18 cellular contexts compared by ENCODE assay signal in the genomic region with DNA sequence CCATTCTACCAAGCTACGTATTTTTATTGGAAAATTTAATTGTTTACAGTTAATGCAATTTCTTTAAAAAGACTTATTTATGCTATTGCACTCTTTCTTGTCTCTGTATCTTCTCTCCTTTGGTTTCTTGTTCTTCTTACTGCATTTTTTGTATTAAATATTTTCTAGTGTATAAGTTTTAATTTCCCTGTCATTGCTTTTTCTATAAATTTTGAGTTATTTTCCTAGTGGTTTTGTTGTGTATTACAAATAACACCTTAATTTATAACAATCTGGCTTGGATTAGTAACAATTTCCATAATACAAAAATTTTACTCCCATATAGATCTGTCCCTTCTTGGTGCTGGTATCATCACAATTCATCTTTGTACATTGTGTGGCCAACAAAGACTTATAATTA.
DNase-seq lines count a peak whose midpoint lies in the region; TF ChIP-seq lines count a peak whose summit lies in the region.
"Had no signal": no experiment of that assay in that cellular context is flagged by ENCODE, and none has a peak within 500 bp of the region (broad histone marks: within the 10 kb centered on the region; RNA-seq: fewer than 3 reads in every experiment).

No MANE protein-coding gene starts in this region.

- H3K27ac ChIP-seq in effector memory CD4-positive, alpha-beta T cell (ENCODE audit: insufficient read depth, low read length, poor library complexity, severe bottlenecking), result no peak overlapping the region
- H3K27ac ChIP-seq: 22Rv1; A549; BLaER1 treated with 17β-estradiol and CSF1 and Interleukin-3, amounts not matched to agents 10 nM and 100 nM; C4-2B had no signal

- H3K4me3 ChIP-seq in effector memory CD4-positive, alpha-beta T cell (ENCODE audit: insufficient read depth, low read depth, low read length, poor library complexity, severe bottlenecking), result no peak overlapping the region
- H3K4me3 ChIP-seq: A549; BLaER1 treated with 17β-estradiol and CSF1 and Interleukin-3, amounts not matched to agents 10 nM and 100 nM had no signal

- no peak overlapping the region for H3K4me3 Mint-ChIP-seq in HFFc6
- H3K4me3 Mint-ChIP-seq in endothelial cell (ENCODE audit: unreplicated experiment), result no peak overlapping the region
- no peak overlapping the region for H3K4me3 Mint-ChIP-seq in mesothelial cell of epicardium
- H3K4me3 Mint-ChIP-seq: B cell; CD4-positive, alpha-beta T cell; CD8-positive, alpha-beta T cell had no signal

- no peak overlapping the region for H3K27ac Mint-ChIP-seq in HFFc6
- no peak overlapping the region for H3K27ac Mint-ChIP-seq in endothelial cell (ENCODE audit: unreplicated experiment)
- no peak overlapping the region for H3K27ac Mint-ChIP-seq in mesothelial cell of epicardium
- H3K27ac Mint-ChIP-seq: B cell; CD4-positive, alpha-beta T cell; CD8-positive, alpha-beta T cell had no signal

- peak; percentile 20; the same call in 1 of the 2 replicates for TF ChIP-seq CTCF in HFFc6 (IDR thresholded peaks at IDR 0.05)
- peak; percentile 42 for TF ChIP-seq CTCF in endothelial cell (IDR thresholded peaks at IDR 0.05; ENCODE audit: unreplicated experiment)
- TF ChIP-seq CTCF in mesothelial cell of epicardium (IDR thresholded peaks at IDR 0.05; ENCODE audit: unreplicated experiment), result peak; percentile 50

- peaks cover 14% of the 10 kb centered on the region for H3K9me3 Mint-ChIP-seq in HFFc6
- no peaks in the 10 kb centered on the region for H3K9me3 Mint-ChIP-seq in endothelial cell (ENCODE audit: unreplicated experiment)
- peaks cover 25% of the 10 kb centered on the region for H3K9me3 Mint-ChIP-seq in mesothelial cell of epicardium

- no peaks in the 10 kb centered on the region for H3K36me3 ChIP-seq in effector memory CD4-positive, alpha-beta T cell (ENCODE audit: control insufficient read depth, insufficient read depth, low read length)
- H3K36me3 ChIP-seq: BLaER1 treated with 17β-estradiol and CSF1 and Interleukin-3, amounts not matched to agents 10 nM and 100 nM had no signal

- no peaks in the 10 kb centered on the region for H3K36me3 Mint-ChIP-seq in HFFc6 (ENCODE audit: low read depth)
- H3K36me3 Mint-ChIP-seq in endothelial cell (ENCODE audit: low read depth, unreplicated experiment), result no peaks in the 10 kb centered on the region
- H3K36me3 Mint-ChIP-seq in mesothelial cell of epicardium, result no peaks in the 10 kb centered on the region
- H3K36me3 Mint-ChIP-seq: CD8-positive, alpha-beta T cell had no signal

- no peaks in the 10 kb centered on the region for H3K27me3 ChIP-seq in effector memory CD4-positive, alpha-beta T cell (replicated peaks; ENCODE audit: control insufficient read depth, insufficient read depth, low read length, poor library complexity, severe bottlenecking)
- H3K27me3 ChIP-seq: BLaER1 treated with 17β-estradiol and CSF1 and Interleukin-3, amounts not matched to agents 10 nM and 100 nM had no signal

- no peaks in the 10 kb centered on the region for H3K4me1 ChIP-seq in effector memory CD4-positive, alpha-beta T cell (ENCODE audit: control insufficient read depth, insufficient read depth, low read length, poor library complexity, severe bottlenecking)
- H3K4me1 ChIP-seq: A549; BLaER1 treated with 17β-estradiol and CSF1 and Interleukin-3, amounts not matched to agents 10 nM and 100 nM; Caco-2 had no signal

- H3K27me3 Mint-ChIP-seq in HFFc6 (ENCODE audit: insufficient read depth) (no peaks in the 10 kb centered on the region), endothelial cell (ENCODE audit: unreplicated experiment) (no peaks in the 10 kb centered on the region), mesothelial cell of epicardium (ENCODE audit: low read depth) (no peaks in the 10 kb centered on the region)
- H3K27me3 Mint-ChIP-seq: B cell; CD4-positive, alpha-beta T cell had no signal

- H3K4me1 Mint-ChIP-seq in HFFc6 (ENCODE audit: low read depth) (no peaks in the 10 kb centered on the region), endothelial cell (ENCODE audit: unreplicated experiment) (no peaks in the 10 kb centered on the region), mesothelial cell of epicardium (no peaks in the 10 kb centered on the region)
- H3K4me1 Mint-ChIP-seq: B cell had no signal

- H3K9me3 ChIP-seq in effector memory CD4-positive, alpha-beta T cell (ENCODE audit: control insufficient read depth, low read length), result no peaks in the 10 kb centered on the region
- H3K9me3 ChIP-seq: A549; BLaER1 treated with 17β-estradiol and CSF1 and Interleukin-3, amounts not matched to agents 10 nM and 100 nM; Caco-2 had no signal

- DNase-seq in HFFc6 (no peak), endothelial cell (ENCODE audit: low spot score) (no peak), mesothelial cell of epicardium (ENCODE audit: low spot score in 2 of 2, unreplicated experiment in 2 of 2) (no peak), RPMI8226 (no peak)
- DNase-seq in effector memory CD4-positive, alpha-beta T cell, result no peak
- DNase-seq in activated naive CD4-positive, alpha-beta T cell treated with anti-CD3 and anti-CD28 coated beads, Interleukin-2, amount 50 U/mL, for 16 hours, result no peak
- DNase-seq: AML-193; Caco-2; Calu3; CD4-positive, alpha-beta T cell; CD8-positive, alpha-beta T cell; DMS79 treated with DMSO at 0.1 percent for 48 hours; GF-D8 had no signal
